ENCODE assay signal across 8 cellular contexts in the genomic region with DNA sequence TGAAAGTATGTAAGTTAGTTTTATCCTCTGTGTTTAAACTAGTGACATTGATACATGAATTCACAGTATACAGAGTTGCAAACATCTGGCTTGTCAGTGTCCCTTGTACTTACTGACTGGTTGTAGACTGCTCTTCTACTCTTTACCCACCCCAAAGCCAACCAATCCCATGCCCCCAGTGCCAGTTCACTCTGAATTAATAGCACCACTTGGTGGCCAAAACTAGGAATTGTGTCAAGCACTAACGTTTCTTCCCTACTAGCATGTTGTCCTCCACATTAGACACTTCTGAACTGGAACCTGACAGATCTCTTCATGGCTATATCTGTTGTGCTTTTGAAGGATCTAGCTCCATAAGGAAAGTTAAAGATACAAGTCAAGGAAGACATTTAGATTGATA. TPM values are rescaled to one million over a fixed set of nuclear protein-coding genes. Genes with fewer than 3 reads are reported as not detected.
DNase-seq lines count a peak whose midpoint lies in the region; ATAC-seq and TF ChIP-seq lines count a peak whose summit lies in the region.

No MANE protein-coding gene starts in this region.

- H3K4me1 Mint-ChIP-seq in endothelial cell (ENCODE audit: unreplicated experiment): peaks cover 5% of the 10 kb centered on the region

- no peaks in the 10 kb centered on the region for H3K9me3 ChIP-seq in psoas muscle

- TF ChIP-seq CTCF in AG10803 (conservative IDR thresholded peaks at IDR 0.05; ENCODE audit: low read length) (peak; percentile 39), endothelial cell (IDR thresholded peaks at IDR 0.05; ENCODE audit: unreplicated experiment) (no peak), psoas muscle (IDR thresholded peaks at IDR 0.05) (no peak)

- DNase-seq in AG10803 (ENCODE audit: low read depth): no peak
- peak; percentile 7 to 49 for DNase-seq in NCI-H526 (lab: John Stamatoyannopoulos, UW)
- DNase-seq in endothelial cell (ENCODE audit: low spot score): peak; percentile 42
- DNase-seq in psoas muscle: no peak
- no peak for DNase-seq in retina
- DNase-seq in activated CD4-positive, alpha-beta T cell treated with anti-CD3 and anti-CD28 coated beads for 1 hour: no peak

- H3K27me3 Mint-ChIP-seq in endothelial cell (ENCODE audit: unreplicated experiment): peaks cover 3% of the 10 kb centered on the region

- intact Hi-C loops in psoas muscle (cut with DNase I): no loop called here

- H3K9me3 Mint-ChIP-seq in endothelial cell (ENCODE audit: unreplicated experiment): no peaks in the 10 kb centered on the region

- no peak overlapping the region for H3K27ac ChIP-seq in psoas muscle

- H3K4me1 ChIP-seq in psoas muscle: no peaks in the 10 kb centered on the region

- ATAC-seq in GM18861 (IDR thresholded peaks at IDR 0.05; ENCODE audit: unreplicated experiment) (peak; percentile 54), psoas muscle (no peak), HG02610 (IDR thresholded peaks at IDR 0.05; ENCODE audit: unreplicated experiment) (no peak)

- no peak overlapping the region for H3K4me3 Mint-ChIP-seq in endothelial cell (ENCODE audit: unreplicated experiment)

- H3K36me3 ChIP-seq in psoas muscle (ENCODE audit: insufficient read depth in 1 of 2, low read depth in 1 of 2): no peaks in the 10 kb centered on the region

- H3K27ac Mint-ChIP-seq in endothelial cell (ENCODE audit: unreplicated experiment): no peak overlapping the region

- 0 to 30% (median 9%) methylated on average over 1 of the region's 1 CpG for WGBS in psoas muscle, 3 donors

- H3K27me3 ChIP-seq in psoas muscle (ENCODE audit: insufficient read depth in 3 of 3, low read length in 2 of 3): no peaks in the 10 kb centered on the region

- H3K36me3 Mint-ChIP-seq in endothelial cell (ENCODE audit: low read depth, unreplicated experiment): peaks cover 13% of the 10 kb centered on the region

- H3K4me3 ChIP-seq in AG10803 (ENCODE audit: low read length) (no peak overlapping the region), psoas muscle (no peak overlapping the region)

RNA-seq across cellular contexts. Expression of gene OTX1, which starts 27.2 kb away (rescaled TPM):
- total RNA-seq in endothelial cell (ENCODE audit: unreplicated experiment) (0.33 TPM), psoas muscle (not detected)
- polyA plus RNA-seq in psoas muscle: not detected

Comparison
In these comparisons a context has a peak if more than half of its experiments do, and no peak if none do; other contexts are left out.
1. DNase-seq: peak in NCI-H526 (2 of 2) and endothelial cell (single experiment); none in AG10803 (single experiment), psoas muscle (0 of 2), retina (single experiment) and activated CD4-positive, alpha-beta T cell treated with anti-CD3 and anti-CD28 coated beads for 1 hour (single experiment).